17 cellular contexts compared by ENCODE assay signal in the genomic region with DNA sequence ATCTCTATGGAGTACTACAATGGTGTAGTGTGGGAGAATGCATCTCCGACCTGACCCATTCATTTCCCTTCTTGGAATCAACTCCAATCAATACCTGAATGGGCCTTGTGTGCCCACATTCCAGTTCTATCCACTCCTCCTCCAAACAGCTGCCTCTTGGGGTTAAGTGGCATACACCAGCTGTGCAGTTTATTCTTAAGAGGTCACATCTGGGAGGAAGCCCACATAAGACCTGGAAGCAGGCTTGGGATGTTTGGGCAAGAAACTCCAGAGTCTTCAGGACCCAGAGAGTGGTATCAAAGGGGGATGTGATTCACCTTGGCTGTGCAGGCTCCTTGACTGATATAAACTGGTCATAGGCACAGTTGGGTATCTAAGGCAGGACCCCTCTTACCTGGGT. TPM values are rescaled to one million over a fixed set of nuclear protein-coding genes. Genes with fewer than 3 reads are reported as not detected.
"Had no signal": no experiment of that assay in that cellular context is flagged by ENCODE, and none has a peak within 500 bp of the region (broad histone marks: within the 10 kb centered on the region; RNA-seq: fewer than 3 reads in every experiment).

No MANE protein-coding gene starts in this region.

- H3K27me3 ChIP-seq: right atrium auricular region had no signal

- H3K27ac Mint-ChIP-seq: activated naive CD8-positive, alpha-beta T cell treated with anti-CD3 and anti-CD28 coated beads, Interleukin-2, amount 10 ng/mL, durations not matched to agents 7 days and 5 days; naive B cell had no signal

- H3K27me3 Mint-ChIP-seq: naive B cell, type B pancreatic cell had no signal

- H3K36me3 Mint-ChIP-seq: activated naive CD8-positive, alpha-beta T cell treated with anti-CD3 and anti-CD28 coated beads, Interleukin-2, amount 10 ng/mL, durations not matched to agents 7 days and 5 days; naive B cell; type B pancreatic cell had no signal

- H3K4me3 Mint-ChIP-seq: activated naive CD8-positive, alpha-beta T cell treated with anti-CD3 and anti-CD28 coated beads, Interleukin-2, amount 10 ng/mL, durations not matched to agents 7 days and 5 days; activated T-cell treated with anti-CD3 and anti-CD28 coated beads, Interleukin-2, amount 50 U/mL, for 4 hours; naive B cell; type B pancreatic cell had no signal

- ATAC-seq: activated T-cell treated with anti-CD3 and anti-CD28 coated beads, Interleukin-2, amount 50 U/mL, for 4 hours had no signal

- DNase-seq: activated CD4-positive, alpha-beta T cell treated with anti-CD3 and anti-CD28 coated beads for 1 hour; activated CD4-positive, alpha-beta T cell treated with anti-CD3 and anti-CD28 coated beads, Interleukin-2, amount 50 U/mL, for 48 hours; activated gamma-delta T cell treated with Interleukin-2 at 50 U/mL for 16 hours; activated naive CD8-positive, alpha-beta T cell treated with anti-CD3 and anti-CD28 coated beads, Interleukin-2, amount 10 ng/mL, durations not matched to agents 7 days and 5 days; activated T-cell treated with anti-CD3 and anti-CD28 coated beads, Interleukin-2, amount 50 U/mL, for 4 hours; anterior cingulate cortex; effector CD8-positive, alpha-beta T cell; hypothalamus; midbrain; naive B cell; posterior cingulate gyrus; stimulated activated naive CD4-positive, alpha-beta T cell; T-helper 9 cell had no signal

- H3K9me3 ChIP-seq: right atrium auricular region had no signal

- H3K27ac ChIP-seq: right atrium auricular region had no signal

- H3K9me3 Mint-ChIP-seq: activated naive CD8-positive, alpha-beta T cell treated with anti-CD3 and anti-CD28 coated beads, Interleukin-2, amount 10 ng/mL, durations not matched to agents 7 days and 5 days; activated T-cell treated with anti-CD3 and anti-CD28 coated beads, Interleukin-2, amount 50 U/mL, for 4 hours; naive B cell had no signal

- H3K4me1 Mint-ChIP-seq: activated naive CD8-positive, alpha-beta T cell treated with anti-CD3 and anti-CD28 coated beads, Interleukin-2, amount 10 ng/mL, durations not matched to agents 7 days and 5 days had no signal

- H3K4me3 ChIP-seq: coronary artery, right atrium auricular region had no signal

- H3K36me3 ChIP-seq: right atrium auricular region had no signal

RNA-seq across cellular contexts. Expression of a gene that starts 46.0 kb away (rescaled TPM):
- total RNA-seq: activated naive CD8-positive, alpha-beta T cell treated with anti-CD3 and anti-CD28 coated beads, Interleukin-2, amount 10 ng/mL, durations not matched to agents 7 days and 5 days; activated T-cell treated with anti-CD3 and anti-CD28 coated beads, Interleukin-2, amount 50 U/mL, for 4 hours; liver had no signal
